1 cellular context compared by ENCODE assay signal in the genomic region with DNA sequence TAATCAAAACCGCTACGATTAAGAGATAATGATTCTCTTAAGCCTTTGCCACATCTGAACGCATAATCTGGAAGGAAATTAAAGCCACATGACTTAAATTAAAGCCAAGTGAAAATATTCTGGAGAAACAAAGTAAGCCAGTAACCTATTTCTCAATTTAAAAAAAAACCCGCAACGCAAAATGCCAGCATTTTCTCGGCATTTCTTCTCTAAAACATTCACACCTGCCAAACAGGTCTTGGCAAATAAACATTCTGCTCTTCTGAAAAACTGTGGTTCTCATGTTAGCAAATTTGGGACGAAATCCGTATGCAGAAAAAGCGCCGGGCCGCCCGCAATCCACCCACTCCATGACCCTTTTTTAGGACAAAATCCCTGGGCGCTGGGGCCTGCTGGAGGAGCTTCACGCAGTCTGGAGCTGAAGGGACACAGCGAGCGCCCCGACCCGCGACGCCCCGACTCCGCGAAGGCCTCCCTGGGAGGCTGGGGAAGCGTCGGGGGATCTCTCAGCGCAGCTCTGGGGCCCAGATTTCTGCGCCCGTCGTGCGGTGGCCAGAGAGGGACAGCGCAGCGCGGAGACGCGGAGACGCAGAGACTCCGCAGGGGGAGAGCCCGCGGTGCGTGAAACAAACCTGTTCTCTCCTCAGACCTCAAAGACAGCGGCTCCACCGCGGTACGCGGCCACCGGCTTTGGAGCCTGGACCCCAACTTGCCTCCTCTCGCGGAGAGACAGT.
TF ChIP-seq lines count a peak whose summit lies in the region.

No MANE protein-coding gene starts in this region.

TF ChIP-seq in IMR-90, 13 proteins besides CTCF, POLR2A, EP300 and RAD21:
- TF ChIP-seq CHD1 (IDR thresholded peaks at IDR 0.05; ENCODE audit: low read depth, low read length) (no peak), SMC3 (IDR thresholded peaks at IDR 0.05; ENCODE audit: low read depth, low read length) (no peak), NFE2L2 (IDR thresholded peaks at IDR 0.05; ENCODE audit: low read depth, low read length) (no peak), CEBPB (IDR thresholded peaks at IDR 0.05; ENCODE audit: low read depth, low read length) (no peak), RFX5 (IDR thresholded peaks at IDR 0.05; ENCODE audit: low read depth, low read length) (no peak), MAFK (IDR thresholded peaks at IDR 0.05; ENCODE audit: low read depth, low read length) (no peak), MAZ (IDR thresholded peaks at IDR 0.05; ENCODE audit: borderline replicate concordance, low read depth, low read length) (no peak), BHLHE40 (IDR thresholded peaks at IDR 0.05; ENCODE audit: low read depth, low read length) (no peak), ELK1 (IDR thresholded peaks at IDR 0.05; ENCODE audit: borderline replicate concordance, low read depth, low read length) (no peak), MXI1 (IDR thresholded peaks at IDR 0.05; ENCODE audit: borderline replicate concordance, low read depth, low read length) (no peak), RCOR1 (IDR thresholded peaks at IDR 0.05; ENCODE audit: insufficient replicate concordance, low read length) (no peak), USF2 (IDR thresholded peaks at IDR 0.05; ENCODE audit: low read depth, low read length) (no peak), FOS (IDR thresholded peaks at IDR 0.05; ENCODE audit: low read depth, low read length) (no peak)
